In the genomic region with DNA sequence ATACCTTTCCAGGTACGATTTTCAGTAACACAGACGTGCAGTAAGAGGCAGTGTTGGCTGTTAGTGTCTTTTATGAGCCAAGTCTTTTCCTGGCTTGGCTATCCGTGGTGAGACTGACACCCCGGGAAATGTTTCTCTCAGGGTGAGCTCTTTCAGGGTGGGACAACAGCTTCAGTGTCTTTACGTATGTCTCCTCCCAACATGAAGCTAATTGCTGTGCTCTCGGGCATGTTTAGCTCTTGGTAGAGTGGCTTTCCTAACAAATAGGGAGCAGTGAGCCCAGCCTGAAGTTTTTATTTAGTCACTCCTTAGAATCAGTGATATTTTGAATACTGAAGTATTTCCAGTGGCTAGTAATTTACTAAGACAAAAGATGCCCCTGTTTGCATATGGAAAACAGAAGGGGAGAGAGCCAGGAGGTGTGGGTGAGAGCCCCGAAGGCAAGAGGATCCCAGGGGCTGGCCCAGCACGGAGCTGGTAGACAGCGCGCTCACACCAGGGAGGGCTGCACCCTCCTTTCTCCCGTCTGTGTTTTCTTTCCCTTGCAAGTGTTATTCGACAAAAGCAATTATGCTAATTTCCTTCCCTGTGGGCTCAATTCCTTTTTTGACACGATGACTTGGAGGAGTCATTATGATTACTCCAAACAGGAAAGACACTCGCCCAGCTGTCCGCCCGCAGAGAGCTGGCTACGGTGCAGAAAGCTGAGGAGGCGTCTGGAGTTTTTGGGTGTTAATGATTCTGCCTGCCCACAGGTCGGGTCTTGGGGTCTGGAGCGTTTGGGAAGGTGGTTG, we compare ENCODE assay signal across 1 cellular context.
TF ChIP-seq lines count a peak whose summit lies in the region.

No MANE protein-coding gene starts in this region.

TF ChIP-seq in WTC11, 78 proteins besides CTCF, POLR2A, EP300 and RAD21 (continued from another document):
- TF ChIP-seq, protein P1, sequence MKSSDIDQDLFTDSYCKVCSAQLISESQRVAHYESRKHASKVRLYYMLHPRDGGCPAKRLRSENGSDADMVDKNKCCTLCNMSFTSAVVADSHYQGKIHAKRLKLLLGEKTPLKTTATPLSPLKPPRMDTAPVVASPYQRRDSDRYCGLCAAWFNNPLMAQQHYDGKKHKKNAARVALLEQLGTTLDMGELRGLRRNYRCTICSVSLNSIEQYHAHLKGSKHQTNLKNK (CRISPR knock-in tag; IDR thresholded peaks at IDR 0.05), result no peak
TF ChIP-seq in WTC11: peak in this region for 3.
